12 cellular contexts compared by ENCODE assay signal in the genomic region with DNA sequence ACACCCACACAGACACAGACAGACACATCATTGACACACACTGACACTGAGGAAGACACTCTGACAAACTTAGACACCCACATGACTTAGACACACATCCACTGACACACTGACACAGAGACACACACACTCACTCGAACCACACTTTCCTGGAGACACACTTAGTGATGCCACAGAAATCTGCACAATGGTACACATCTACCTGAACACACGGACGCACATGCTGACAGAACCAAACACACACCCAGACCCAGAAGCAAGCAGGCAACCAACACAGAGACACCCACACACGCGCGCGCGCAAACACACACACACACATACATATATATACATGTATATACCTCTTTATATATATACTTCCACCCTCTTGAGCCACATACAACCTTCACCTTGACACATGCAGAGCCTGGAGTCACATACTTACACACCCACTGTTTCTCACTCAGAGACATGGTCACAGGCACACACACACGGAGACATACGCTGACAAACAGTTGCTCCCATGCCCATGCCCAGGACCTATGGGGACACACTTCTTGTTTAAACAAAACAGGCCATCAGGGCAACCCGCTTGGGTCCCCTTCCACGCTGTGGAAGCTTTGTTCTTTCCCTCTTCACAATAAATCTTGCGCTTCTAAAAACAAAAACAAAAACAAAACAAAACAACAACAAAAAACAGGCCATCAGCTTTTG. TPM values are rescaled to one million over a fixed set of nuclear protein-coding genes. Genes with fewer than 3 reads are reported as not detected.
DNase-seq lines count a peak whose midpoint lies in the region; ATAC-seq and TF ChIP-seq lines count a peak whose summit lies in the region.
"Had no signal": no experiment of that assay in that cellular context is flagged by ENCODE, and none has a peak within 500 bp of the region (broad histone marks: within the 10 kb centered on the region; RNA-seq: fewer than 3 reads in every experiment).

No MANE protein-coding gene starts in this region.

- no peaks in the 10 kb centered on the region for H3K36me3 Mint-ChIP-seq in activated CD4-positive, alpha-beta T cell treated with anti-CD3 and anti-CD28 coated beads, Interleukin-2, amount 10 ng/mL, durations not matched to agents 7 days and 5 days (ENCODE audit: low read depth)
- H3K36me3 Mint-ChIP-seq: activated naive CD8-positive, alpha-beta T cell had no signal

- POLR2A ChIA-PET in activated CD4-positive, alpha-beta T cell treated with anti-CD3 and anti-CD28 coated beads, Interleukin-2, amount 10 ng/mL, durations not matched to agents 7 days and 5 days (lab: Charles Lee), result no interaction called here

- WGBS in spleen, 5 donors, result 84 to 86% (median 86%) methylated on average over 13 of the region's 13 CpGs

- H3K4me3 ChIP-seq in NT2/D1 (ENCODE audit: insufficient read length, low read depth) (peak overlapping the region; percentile 43), spleen (peak overlapping the region in 5 of 8 donors; percentile 32 to 72 (median 49))

- no peak for TF ChIP-seq CTCF in spleen (IDR thresholded peaks at IDR 0.05 in 8 of 11, conservative IDR thresholded peaks at IDR 0.05 in 3 of 11)

- intact Hi-C loops in spleen (cut with DNase I; ENCODE audit: low total_unique reads), result loop anchor here (5.0 kb wide), 1 partner anchor 128 kb away; no protein-coding TSS in a partner anchor

- H3K36me3 ChIP-seq in NT2/D1 (ENCODE audit: insufficient read depth, insufficient read length, low read length) (no peaks in the 10 kb centered on the region), spleen (no peaks in the 10 kb centered on the region)
- H3K36me3 ChIP-seq: tibial nerve had no signal

- H3K4me1 ChIP-seq in NT2/D1 (ENCODE audit: insufficient read depth, insufficient read length) (peaks cover 10% of the 10 kb centered on the region), spleen (peaks cover 0 to 30% (median 23%) of the 10 kb centered on the region in 6 donors)

- H3K27ac ChIP-seq in spleen, result no peak overlapping the region

- H3K27me3 Mint-ChIP-seq in activated CD4-positive, alpha-beta T cell treated with anti-CD3 and anti-CD28 coated beads, Interleukin-2, amount 10 ng/mL, durations not matched to agents 7 days and 5 days, result peaks cover 14% of the 10 kb centered on the region

- H3K27me3 ChIP-seq in NT2/D1 (ENCODE audit: insufficient read depth, insufficient read length) (peaks cover 62% of the 10 kb centered on the region), spleen (replicated peaks in 1 of 7) (peaks cover 4 to 95% (median 41%) of the 10 kb centered on the region in 7 donors)

- H3K4me1 Mint-ChIP-seq in activated CD4-positive, alpha-beta T cell treated with anti-CD3 and anti-CD28 coated beads, Interleukin-2, amount 10 ng/mL, durations not matched to agents 7 days and 5 days, result peaks cover 4% of the 10 kb centered on the region

- TF ChIP-seq POLR2A in spleen (IDR thresholded peaks at IDR 0.05), result no peak

- peak; percentile 2 to 10 for DNase-seq in activated CD4-positive, alpha-beta T cell treated with anti-CD3 and anti-CD28 coated beads, Interleukin-2, amount 50 U/mL, for 48 hours
- DNase-seq in activated CD4-positive, alpha-beta T cell treated with anti-CD3 and anti-CD28 coated beads, Interleukin-2, amount 10 ng/mL, durations not matched to agents 7 days and 5 days, result no peak
- no peak for DNase-seq in NT2/D1 (ENCODE audit: low read depth, low spot score)
- peak; percentile 2 for DNase-seq in hepatic stellate cell (ENCODE audit: low spot score)
- DNase-seq in spleen, result no peak
- no peak for DNase-seq in NCI-H2196 treated with DMSO at 0.1 percent for 48 hours (lab: John Stamatoyannopoulos, UW; ENCODE audit: unreplicated experiment)

- peak overlapping the region; percentile 62 for H3K9ac ChIP-seq in NT2/D1 (ENCODE audit: insufficient read length, low read depth)

- peaks cover 12% of the 10 kb centered on the region; the same call in 1 of the 2 replicates for H3K9me3 ChIP-seq in NT2/D1 (ENCODE audit: insufficient read depth, low read length)
- no peaks in the 10 kb centered on the region for H3K9me3 ChIP-seq in spleen
- H3K9me3 ChIP-seq: tibial nerve had no signal

- H3K9me3 Mint-ChIP-seq in activated CD4-positive, alpha-beta T cell treated with anti-CD3 and anti-CD28 coated beads, Interleukin-2, amount 10 ng/mL, durations not matched to agents 7 days and 5 days, result no peaks in the 10 kb centered on the region
- H3K9me3 Mint-ChIP-seq: activated B cell treated with CpG ODN at 0.5 μM for 24 hours; naive thymus-derived CD8-positive, alpha-beta T cell had no signal

- no peak overlapping the region for H3K27ac Mint-ChIP-seq in activated CD4-positive, alpha-beta T cell treated with anti-CD3 and anti-CD28 coated beads, Interleukin-2, amount 10 ng/mL, durations not matched to agents 7 days and 5 days
- H3K27ac Mint-ChIP-seq: activated B cell treated with CpG ODN at 0.5 μM for 24 hours; naive thymus-derived CD8-positive, alpha-beta T cell had no signal

- ATAC-seq in GM19035 (IDR thresholded peaks at IDR 0.05; ENCODE audit: unreplicated experiment), result no peak
- ATAC-seq in HG03354 (IDR thresholded peaks at IDR 0.05; ENCODE audit: poor library complexity, severe bottlenecking, unreplicated experiment), result no peak

- CTCF ChIA-PET in activated CD4-positive, alpha-beta T cell treated with anti-CD3 and anti-CD28 coated beads, Interleukin-2, amount 10 ng/mL, durations not matched to agents 7 days and 5 days (lab: Charles Lee), result interaction anchor here (0.6 to 2.6 kb wide), 8 partner anchors 12 to 157 kb away, joined by 3 to 15 read pairs (median 3); a partner anchor contains a TSS

- no peak overlapping the region for H3K4me3 Mint-ChIP-seq in activated CD4-positive, alpha-beta T cell treated with anti-CD3 and anti-CD28 coated beads, Interleukin-2, amount 10 ng/mL, durations not matched to agents 7 days and 5 days
- H3K4me3 Mint-ChIP-seq: activated B cell treated with CpG ODN at 0.5 μM for 24 hours; activated naive CD8-positive, alpha-beta T cell had no signal

RNA-seq across cellular contexts. Expression of a gene that starts 0.9 kb away (rescaled TPM):
- not detected for total RNA-seq in activated CD4-positive, alpha-beta T cell treated with anti-CD3 and anti-CD28 coated beads, Interleukin-2, amount 10 ng/mL, durations not matched to agents 7 days and 5 days
- total RNA-seq in spleen, result 1 to 10 TPM in 1 of 7 donors, under 1 TPM in 3, not detected in 3; 0.17 to 1.2 (median 0.48) TPM
- under 1 TPM; 0.02 to 0.06 (median 0.02) TPM for polyA plus RNA-seq in spleen
- total RNA-seq: activated B cell treated with CpG ODN at 0.5 μM for 24 hours had no signal
- polyA plus RNA-seq: naive thymus-derived CD8-positive, alpha-beta T cell had no signal

Comparison
In these comparisons a context has a peak if more than half of its experiments do, and no peak if none do; other contexts are left out.
1. DNase-seq: peak in activated CD4-positive, alpha-beta T cell treated with anti-CD3 and anti-CD28 coated beads, Interleukin-2, amount 50 U/mL, for 48 hours (2 of 2) and hepatic stellate cell (single experiment); none in activated CD4-positive, alpha-beta T cell treated with anti-CD3 and anti-CD28 coated beads, Interleukin-2, amount 10 ng/mL, durations not matched to agents 7 days and 5 days (single experiment), NT2/D1 (single experiment), spleen (single experiment) and NCI-H2196 treated with DMSO at 0.1 percent for 48 hours (single experiment).